Comparison of ENCODE assay signal across 22 cellular contexts in genomic region chr11:123254357-123254756, GRCh38. TPM values are rescaled to one million over a fixed set of nuclear protein-coding genes. Genes with fewer than 3 reads are reported as not detected.
"Had no signal": no experiment of that assay in that cellular context is flagged by ENCODE, and none has a peak within 500 bp of the region (broad histone marks: within the 10 kb centered on the region; RNA-seq: fewer than 3 reads in every experiment).

No MANE protein-coding gene starts in this region.

- H3K36me3 ChIP-seq: esophagus squamous epithelium, heart right ventricle, lower lobe of right lung, neutrophil, pancreas, right lobe of liver, suprapubic skin, transverse colon had no signal

- H3K27me3 ChIP-seq: pancreas, right lobe of liver, suprapubic skin, transverse colon had no signal

- ATAC-seq: effector memory CD8-positive, alpha-beta T cell; heart right ventricle; left ventricle myocardium superior; lower lobe of right lung; naive thymus-derived CD8-positive, alpha-beta T cell; pancreas; right lobe of liver; stimulated activated naive B cell treated with anti-CD40 and anti-IgM and Interleukin-4, amounts not matched to agents 10 μg/mL and 1 μg/mL and 100 μg/mL, for 72 hours had no signal

- H3K27ac ChIP-seq: esophagus squamous epithelium, heart right ventricle, lower lobe of right lung, neutrophil, pancreas, right lobe of liver, suprapubic skin, transverse colon had no signal

- H3K4me3 ChIP-seq: esophagus squamous epithelium, heart right ventricle, lower lobe of right lung, pancreas, right lobe of liver, suprapubic skin, transverse colon had no signal

- H3K4me1 ChIP-seq: esophagus squamous epithelium, lower lobe of right lung, pancreas, right lobe of liver, suprapubic skin had no signal

- DNase-seq: cortex of kidney; effector memory CD8-positive, alpha-beta T cell; erythroblast; esophagus squamous epithelium; foreskin melanocyte; glutamatergic neuron; heart right ventricle; hippocampal formation; kidney glomerular epithelial cell; left ventricle myocardium superior; lower lobe of right lung; naive thymus-derived CD8-positive, alpha-beta T cell; pancreas; right lobe of liver; small intestine; stimulated activated CD4-positive, alpha-beta T cell treated with anti-CD3 and anti-CD28 coated beads, Interleukin-15, amount 100 ng/mL, for 24 hours; stimulated activated CD4-positive, alpha-beta T cell treated with anti-CD3 and anti-CD28 coated beads, Interleukin-2, amount 100 ng/mL, for 48 hours; stimulated activated naive B cell treated with anti-CD40 and anti-IgM and Interleukin-4, amounts not matched to agents 10 μg/mL and 1 μg/mL and 100 μg/mL, for 72 hours; transverse colon had no signal

- H3K9me3 ChIP-seq: heart right ventricle, lower lobe of right lung, neutrophil, pancreas, right lobe of liver, suprapubic skin, transverse colon had no signal

RNA-seq across cellular contexts. Expression of gene CLMP, which starts 59.3 kb away (rescaled TPM):
- polyA plus RNA-seq: neural cell had no signal
